In genomic region chr15:68552773-68553172, GRCh38 we compare ENCODE assay signal across 11 cellular contexts. TPM values are rescaled to one million over a fixed set of nuclear protein-coding genes. Genes with fewer than 3 reads are reported as not detected.
DNase-seq lines count a peak whose midpoint lies in the region; ATAC-seq and TF ChIP-seq lines count a peak whose summit lies in the region.
"Had no signal": no experiment of that assay in that cellular context is flagged by ENCODE, and none has a peak within 500 bp of the region (broad histone marks: within the 10 kb centered on the region; RNA-seq: fewer than 3 reads in every experiment).

No MANE protein-coding gene starts in this region.

- no peak for DNase-seq in SK-N-SH
- peak; percentile 33 to 57 for DNase-seq in SJSA1 (ENCODE audit: low read depth in 1 of 2, low spot score in 2 of 2)
- DNase-seq in glomerular visceral epithelial cell (ENCODE audit: extremely low spot score), result peak; percentile 79
- peak; percentile 16 for DNase-seq in retina
- DNase-seq in stimulated activated CD4-positive, alpha-beta T cell treated with anti-CD3 and anti-CD28 coated beads, Interleukin-4, amount 100 ng/mL, for 24 hours, result no peak
- DNase-seq: activated CD4-positive, alpha-beta memory T cell treated with anti-CD3 and anti-CD28 coated beads for 36 hours; activated naive CD4-positive, alpha-beta T cell treated with anti-CD3 and anti-CD28 coated beads, Interleukin-2, amount 10 ng/mL, durations not matched to agents 7 days and 5 days; small intestine had no signal

- H3F3A ChIP-seq in SK-N-SH (replicated peaks; ENCODE audit: insufficient read depth), result peaks cover 7% of the 10 kb centered on the region

- WGBS in SK-N-SH (ENCODE audit: low lambda C conversion rate), result 29% methylated on average over 6 of the region's 6 CpGs

- ATAC-seq in SK-N-SH treated with all-trans-retinoic acid at 6 μM for 48 hours (no peak), GM18517 (IDR thresholded peaks at IDR 0.05; ENCODE audit: unreplicated experiment) (no peak), HG03469 (IDR thresholded peaks at IDR 0.05; ENCODE audit: unreplicated experiment) (no peak)

- H3K27ac ChIP-seq in SK-N-SH (ENCODE audit: low read depth in 2 of 2, low read length in 1 of 2) (peak overlapping the region in 1 of 2 experiments; percentile 30; a peak in 1 of 4 replicates), SJSA1 (no peak overlapping the region)

- no peak for TF ChIP-seq CTCF in SK-N-SH (IDR thresholded peaks at IDR 0.05)

- no peaks in the 10 kb centered on the region for H3K79me2 ChIP-seq in SK-N-SH (ENCODE audit: insufficient read depth)

- no peak for TF ChIP-seq EP300 in SK-N-SH (IDR thresholded peaks at IDR 0.05; ENCODE audit: borderline replicate concordance in 1 of 2, low read depth in 1 of 2, low read length in 1 of 2)

- POLR2A ChIA-PET in SK-N-SH (lab: Yijun Ruan, JAX), result no interaction called here

- CTCF ChIA-PET in SK-N-SH (lab: Yijun Ruan, JAX), result interaction anchor here (0.6 to 11.6 kb wide), 11 partner anchors 13 to 851 kb away, joined by 3 to 464 read pairs (median 11); no protein-coding TSS in a partner anchor

- TF ChIP-seq RAD21 in SK-N-SH (IDR thresholded peaks at IDR 0.05; ENCODE audit: low read length), result no peak

- H3K36me3 ChIP-seq in SK-N-SH (replicated peaks in 1 of 2; ENCODE audit: control insufficient read depth in 1 of 2, insufficient read depth in 2 of 2, low read length in 1 of 2), result no peaks in the 10 kb centered on the region
- H3K36me3 ChIP-seq in SJSA1, result no peaks in the 10 kb centered on the region

- no peaks in the 10 kb centered on the region for H4K20me1 ChIP-seq in SK-N-SH (ENCODE audit: insufficient read depth)

- no peak overlapping the region for H3K9ac ChIP-seq in SK-N-SH

- H3K9me3 ChIP-seq in SK-N-SH (no peaks in the 10 kb centered on the region), SJSA1 (replicated peaks) (no peaks in the 10 kb centered on the region)

- H3K27me3 ChIP-seq in SK-N-SH (ENCODE audit: insufficient read depth), result no peaks in the 10 kb centered on the region
- H3K27me3 ChIP-seq in SJSA1 (replicated peaks), result no peaks in the 10 kb centered on the region

- peak overlapping the region; percentile 54; the same call in 1 of the 2 replicates for H2AFZ ChIP-seq in SK-N-SH (ENCODE audit: low read depth)

- peak overlapping the region; percentile 64; the same call in 1 of the 2 replicates for H3K4me2 ChIP-seq in SK-N-SH

- peaks cover 4 to 5% of the 10 kb centered on the region in 2 experiments; a peak in 3 of 4 replicates for H3K4me1 ChIP-seq in SK-N-SH (ENCODE audit: control insufficient read depth in 1 of 2, insufficient read depth in 2 of 2, low read depth in 1 of 2, low read length in 1 of 2)
- H3K4me1 ChIP-seq in SJSA1 (replicated peaks), result no peaks in the 10 kb centered on the region

- no peaks in the 10 kb centered on the region for H3K9me2 ChIP-seq in SK-N-SH

- no peak overlapping the region for H3K4me3 ChIP-seq in SK-N-SH (ENCODE audit: low read depth in 2 of 2, low read length in 1 of 2)
- no peak overlapping the region for H3K4me3 ChIP-seq in SJSA1

TF ChIP-seq in SK-N-SH, 30 proteins besides CTCF, POLR2A, EP300 and RAD21:
- peak; percentile 49 for TF ChIP-seq PBX3 (IDR thresholded peaks at IDR 0.05)
- no peak for TF ChIP-seq GABPA (IDR thresholded peaks at IDR 0.05; ENCODE audit: low read depth)

TF ChIP-seq in SK-N-SH treated with all-trans-retinoic acid at 6 μM for 48 hours, 23 proteins besides CTCF, POLR2A, EP300 and RAD21:
- TF ChIP-seq CSRNP3 (CRISPR knock-in tag; IDR thresholded peaks at IDR 0.05) (no peak), OSR1 (CRISPR knock-in tag; IDR thresholded peaks at IDR 0.05) (no peak), ESRRG (CRISPR knock-in tag; IDR thresholded peaks at IDR 0.05) (no peak), CSDC2 (CRISPR knock-in tag; IDR thresholded peaks at IDR 0.05) (no peak)
TF ChIP-seq in SK-N-SH treated with all-trans-retinoic acid at 6 μM for 48 hours: peak in this region for 0.

RNA-seq across cellular contexts. Expression of gene CORO2B, which starts 26.0 kb away (rescaled TPM):
- polyA plus RNA-seq in SK-N-SH (2012; rRNA removed), result 2.3 and 3.6 TPM in 2 replicates
- 1.6 and 2.5 TPM in 2 replicates for polyA plus RNA-seq in SK-N-SH (2012; cell fraction: cytosol; rRNA removed)
- 2.8 and 3.1 TPM in 2 replicates for polyA plus RNA-seq in SK-N-SH (2012; cell fraction: nucleus; rRNA removed)
- not detected in 2 replicates for total RNA-seq in SJSA1 (2014; rRNA removed; shearing (Covaris generic))

Comparison
In these comparisons a context has a peak if more than half of its experiments do, and no peak if none do; other contexts are left out.
1. DNase-seq: peak in SJSA1 (2 of 2), glomerular visceral epithelial cell (single experiment) and retina (single experiment); none in SK-N-SH (single experiment) and stimulated activated CD4-positive, alpha-beta T cell treated with anti-CD3 and anti-CD28 coated beads, Interleukin-4, amount 100 ng/mL, for 24 hours (single experiment).